ENCODE assay signal across 26 cellular contexts in the genomic region with DNA sequence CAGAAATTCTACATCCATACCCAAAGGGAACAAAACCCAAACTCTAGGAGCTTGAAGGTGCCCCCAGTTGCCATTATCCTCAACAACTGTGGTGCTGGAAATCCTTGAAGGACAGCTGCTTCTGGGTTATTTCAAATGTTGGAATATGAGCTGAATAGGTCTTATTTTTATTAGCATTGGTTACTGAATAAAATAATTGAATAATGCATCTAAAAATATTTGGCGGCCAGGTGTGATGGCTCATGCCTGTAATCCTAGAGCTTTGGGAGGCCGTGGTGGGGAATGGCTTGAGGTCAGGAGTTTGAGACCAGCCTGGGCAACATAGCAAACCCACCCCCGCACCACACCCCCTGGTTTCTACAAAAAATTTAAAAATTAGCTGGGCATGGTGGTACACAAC. TPM values are rescaled to one million over a fixed set of nuclear protein-coding genes. Genes with fewer than 3 reads are reported as not detected.
"Had no signal": no experiment of that assay in that cellular context is flagged by ENCODE, and none has a peak within 500 bp of the region (broad histone marks: within the 10 kb centered on the region; RNA-seq: fewer than 3 reads in every experiment).

No MANE protein-coding gene starts in this region.

- H3K9me3 ChIP-seq: heart left ventricle, left lung, lower lobe of right lung, pancreas, prostate gland, spleen, suprapubic skin, thoracic aorta, tibial artery, upper lobe of right lung had no signal

- H3K9me3 Mint-ChIP-seq: immature natural killer cell; natural killer cell treated with Interleukin-12 subunit alpha and Interleukin-12 subunit beta and Interleukin-15 and Interleukin-18, amount 100 ng/mL, for 72 hours; stimulated activated effector memory CD8-positive, alpha-beta T cell treated with anti-CD3 and anti-CD28 coated beads, Interleukin-12 subunit alpha, Interleukin-12 subunit beta, amount 100 ng/mL, for 72 hours; stimulated activated naive CD8-positive, alpha-beta T cell treated with anti-CD3 and anti-CD28 coated beads, Interleukin-15, Interleukin-2, amounts not matched to agents 100 ng/mL and 50 ng/mL, for 24 hours had no signal

- H3K36me3 Mint-ChIP-seq: immature natural killer cell; naive thymus-derived CD4-positive, alpha-beta T cell; natural killer cell treated with Interleukin-12 subunit alpha and Interleukin-12 subunit beta and Interleukin-15 and Interleukin-18, amount 100 ng/mL, for 72 hours; stimulated activated effector memory CD8-positive, alpha-beta T cell treated with anti-CD3 and anti-CD28 coated beads, Interleukin-12 subunit alpha, Interleukin-12 subunit beta, amount 100 ng/mL, for 72 hours had no signal

- H3K4me1 ChIP-seq: heart left ventricle, left lung, lower lobe of right lung, pancreas, prostate gland, spleen, suprapubic skin, tibial artery, upper lobe of right lung had no signal

- DNase-seq: heart left ventricle; hypothalamus; immature natural killer cell; kidney; left colon; left lung; lower lobe of right lung; naive thymus-derived CD4-positive, alpha-beta T cell; nucleus accumbens; pancreas; posterior cingulate gyrus; retina; right cardiac atrium; spleen; stimulated activated CD4-positive, alpha-beta T cell treated with anti-CD3 and anti-CD28 coated beads, Interleukin-4, amount 100 ng/mL, for 24 hours; stimulated activated naive CD4-positive, alpha-beta T cell; tibial artery; upper lobe of right lung had no signal

- H3K4me3 ChIP-seq: heart left ventricle, left lung, lower lobe of right lung, pancreas, prostate gland, spleen, suprapubic skin, thoracic aorta, tibial artery, upper lobe of right lung had no signal

- ATAC-seq: left colon; left lung; lower lobe of right lung; naive thymus-derived CD4-positive, alpha-beta T cell; natural killer cell treated with Interleukin-12 subunit alpha and Interleukin-12 subunit beta and Interleukin-15 and Interleukin-18, amount 100 ng/mL, for 72 hours; pancreas; right cardiac atrium; sciatic nerve; stimulated activated effector memory CD8-positive, alpha-beta T cell treated with anti-CD3 and anti-CD28 coated beads, Interleukin-12 subunit alpha, Interleukin-12 subunit beta, amount 100 ng/mL, for 72 hours; upper lobe of right lung had no signal

- H3K27me3 ChIP-seq: pancreas, suprapubic skin had no signal

- H3K36me3 ChIP-seq: heart left ventricle, left lung, lower lobe of right lung, pancreas, prostate gland, spleen, suprapubic skin, thoracic aorta, tibial artery, upper lobe of right lung had no signal

- H3K27ac ChIP-seq: heart left ventricle, left lung, lower lobe of right lung, pancreas, prostate gland, spleen, suprapubic skin, thoracic aorta, tibial artery, upper lobe of right lung had no signal

- H3K4me3 Mint-ChIP-seq: immature natural killer cell; naive thymus-derived CD4-positive, alpha-beta T cell; natural killer cell treated with Interleukin-12 subunit alpha and Interleukin-12 subunit beta and Interleukin-15 and Interleukin-18, amount 100 ng/mL, for 72 hours; neural crest cell; stimulated activated effector memory CD8-positive, alpha-beta T cell treated with anti-CD3 and anti-CD28 coated beads, Interleukin-12 subunit alpha, Interleukin-12 subunit beta, amount 100 ng/mL, for 72 hours; stimulated activated naive CD8-positive, alpha-beta T cell treated with anti-CD3 and anti-CD28 coated beads, Interleukin-15, Interleukin-2, amounts not matched to agents 100 ng/mL and 50 ng/mL, for 24 hours had no signal

- H3K27ac Mint-ChIP-seq: immature natural killer cell; naive thymus-derived CD4-positive, alpha-beta T cell; natural killer cell treated with Interleukin-12 subunit alpha and Interleukin-12 subunit beta and Interleukin-15 and Interleukin-18, amount 100 ng/mL, for 72 hours; stimulated activated effector memory CD8-positive, alpha-beta T cell treated with anti-CD3 and anti-CD28 coated beads, Interleukin-12 subunit alpha, Interleukin-12 subunit beta, amount 100 ng/mL, for 72 hours; stimulated activated naive CD8-positive, alpha-beta T cell treated with anti-CD3 and anti-CD28 coated beads, Interleukin-15, Interleukin-2, amounts not matched to agents 100 ng/mL and 50 ng/mL, for 24 hours had no signal

- H3K4me1 Mint-ChIP-seq: immature natural killer cell; naive thymus-derived CD4-positive, alpha-beta T cell; stimulated activated effector memory CD8-positive, alpha-beta T cell treated with anti-CD3 and anti-CD28 coated beads, Interleukin-12 subunit alpha, Interleukin-12 subunit beta, amount 100 ng/mL, for 72 hours had no signal

RNA-seq across cellular contexts. Expression of a gene that starts 10.9 kb away (rescaled TPM):
- total RNA-seq: naive thymus-derived CD4-positive, alpha-beta T cell; natural killer cell treated with Interleukin-12 subunit alpha and Interleukin-12 subunit beta and Interleukin-15 and Interleukin-18, amount 100 ng/mL, for 72 hours had no signal
- polyA plus RNA-seq: immature natural killer cell; naive thymus-derived CD4-positive, alpha-beta T cell had no signal
